8 cellular contexts compared by ENCODE assay signal in the genomic region with DNA sequence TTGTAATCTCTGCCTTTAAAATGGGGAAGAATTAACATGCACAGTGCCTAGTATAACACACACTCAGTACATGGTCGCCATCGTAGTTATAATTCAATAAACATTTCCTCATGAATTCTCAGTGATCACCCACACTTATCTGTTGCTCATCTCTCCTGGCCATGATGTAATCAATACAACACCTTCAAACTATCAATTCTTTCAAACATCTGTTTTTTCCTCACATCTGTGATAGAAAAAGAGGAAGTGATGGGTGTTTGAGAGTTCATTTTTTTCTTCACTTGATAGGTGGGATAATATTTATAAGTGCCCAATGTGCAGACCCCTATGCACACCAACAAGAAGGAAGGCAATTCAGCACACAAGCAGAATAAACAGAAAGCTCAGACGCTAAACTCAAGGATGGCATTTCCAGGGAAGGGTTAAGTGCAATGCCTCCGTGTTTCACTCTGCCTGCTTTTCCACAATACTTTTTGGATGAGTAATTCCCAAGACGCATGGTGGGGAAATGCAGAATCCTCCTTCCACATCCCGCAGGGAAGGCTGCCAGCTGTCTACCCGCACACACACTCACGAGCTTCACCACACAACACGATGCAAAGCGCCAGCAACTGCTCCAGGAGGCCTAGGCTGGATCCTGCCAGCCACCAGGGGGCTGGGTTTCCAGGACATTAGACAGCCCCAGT.
A peak's percentile ranks its signal among the peaks of the same experiment; 100 is the strongest.
DNase-seq lines count a peak whose midpoint lies in the region; ATAC-seq and TF ChIP-seq lines count a peak whose summit lies in the region.

No MANE protein-coding gene starts in this region.

- H3K4me3 ChIP-seq in DOHH2 (ENCODE audit: low read length), result no peak overlapping the region
- no peak overlapping the region for H3K4me3 ChIP-seq in mucosa of descending colon

- TF ChIP-seq CTCF in DOHH2 (IDR thresholded peaks at IDR 0.05; ENCODE audit: low read depth, low read length, poor library complexity, severe bottlenecking), result peak; percentile 33
- no peak for TF ChIP-seq CTCF in mucosa of descending colon (IDR thresholded peaks at IDR 0.05)

- no peaks in the 10 kb centered on the region for H4K20me1 ChIP-seq in DOHH2 (ENCODE audit: control insufficient read depth, insufficient read depth, low read depth, low read length)

- H3K36me3 ChIP-seq in DOHH2 (ENCODE audit: control insufficient read depth, low read length) (no peaks in the 10 kb centered on the region), mucosa of descending colon (ENCODE audit: low read depth) (no peaks in the 10 kb centered on the region)

- H3K4me2 ChIP-seq in DOHH2 (ENCODE audit: low read length), result no peak overlapping the region

- H3K4me1 ChIP-seq in DOHH2 (ENCODE audit: control insufficient read depth, low read length) (peaks cover 14% of the 10 kb centered on the region), mucosa of descending colon (ENCODE audit: low read depth) (no peaks in the 10 kb centered on the region)

- no peaks in the 10 kb centered on the region for H3K79me2 ChIP-seq in DOHH2 (ENCODE audit: control insufficient read depth, low read length)

- intact Hi-C loops in mucosa of descending colon (cut with DNase I, micrococcal nuclease), result loop anchor here in 1 of 2 donors (10.0 kb wide), 1 partner anchor 66 kb away; no protein-coding TSS in a partner anchor

- H3K27ac ChIP-seq in DOHH2 (ENCODE audit: low read depth, low read length), result no peak overlapping the region

- H3K9me3 ChIP-seq in DOHH2 (ENCODE audit: control insufficient read depth, insufficient read depth, low read length) (no peaks in the 10 kb centered on the region), mucosa of descending colon (no peaks in the 10 kb centered on the region)

- ATAC-seq in mucosa of descending colon (peak; percentile 53), HG02588 (IDR thresholded peaks at IDR 0.05; ENCODE audit: unreplicated experiment) (no peak), HG02938 (IDR thresholded peaks at IDR 0.05; ENCODE audit: unreplicated experiment) (no peak), GM18868 (IDR thresholded peaks at IDR 0.05; ENCODE audit: unreplicated experiment) (no peak)

- no peaks in the 10 kb centered on the region for H3F3A ChIP-seq in DOHH2 (ENCODE audit: control insufficient read depth, insufficient read depth)

- H3K9me2 ChIP-seq in DOHH2 (replicated peaks; ENCODE audit: control insufficient read depth, low read length), result no peaks in the 10 kb centered on the region

- DNase-seq in NCI-H2171 (lab: John Stamatoyannopoulos, UW) (peak; percentile 57), dermis blood vessel endothelial cell (peak; percentile 97), mucosa of descending colon (peak; percentile 53 to 79 (median 60)), NCI-H2227 treated with DMSO at 0.1 percent for 48 hours (lab: John Stamatoyannopoulos, UW) (no peak)

- no peaks in the 10 kb centered on the region for H3K27me3 ChIP-seq in DOHH2 (ENCODE audit: control insufficient read depth, low read length)
